In genomic region chr5:171906703-171907590, GRCh38 we compare ENCODE assay signal across 9 cellular contexts.
A peak's percentile ranks its signal among the peaks of the same experiment; 100 is the strongest.
DNase-seq lines count a peak whose midpoint lies in the region; ATAC-seq lines count a peak whose summit lies in the region.
"Had no signal": no experiment of that assay in that cellular context is flagged by ENCODE, and none has a peak within 500 bp of the region (broad histone marks: within the 10 kb centered on the region; RNA-seq: fewer than 3 reads in every experiment).

No MANE protein-coding gene starts in this region.

- no peaks in the 10 kb centered on the region for H3K27me3 Mint-ChIP-seq in activated CD4-positive, alpha-beta memory T cell treated with anti-CD3 and anti-CD28 coated beads for 36 hours
- H3K27me3 Mint-ChIP-seq in activated CD4-positive, alpha-beta memory T cell treated with anti-CD3 and anti-CD28 coated beads, Interleukin-2, amount 10 ng/mL, durations not matched to agents 7 days and 5 days: no peaks in the 10 kb centered on the region
- H3K27me3 Mint-ChIP-seq in activated naive CD8-positive, alpha-beta T cell treated with anti-CD3 and anti-CD28 coated beads for 36 hours: no peaks in the 10 kb centered on the region
- H3K27me3 Mint-ChIP-seq: CD4-positive, alpha-beta T cell had no signal

- intact Hi-C loops in activated CD4-positive, alpha-beta memory T cell treated with anti-CD3 and anti-CD28 coated beads for 36 hours (cut with micrococcal nuclease): loop anchor here (1.0 to 5.0 kb wide), 15 partner anchors 10 to 489 kb away; partner anchors contain the start of genes FBXW11 and STK10

- H3K36me3 Mint-ChIP-seq in activated CD4-positive, alpha-beta memory T cell treated with anti-CD3 and anti-CD28 coated beads for 36 hours: peaks cover 4% of the 10 kb centered on the region
- peaks cover 8% of the 10 kb centered on the region for H3K36me3 Mint-ChIP-seq in activated CD4-positive, alpha-beta memory T cell treated with anti-CD3 and anti-CD28 coated beads, Interleukin-2, amount 10 ng/mL, durations not matched to agents 7 days and 5 days (ENCODE audit: low read depth)
- H3K36me3 Mint-ChIP-seq in activated naive CD8-positive, alpha-beta T cell treated with anti-CD3 and anti-CD28 coated beads for 36 hours: peaks cover 23% of the 10 kb centered on the region

- no peak for DNase-seq in activated CD4-positive, alpha-beta memory T cell treated with anti-CD3 and anti-CD28 coated beads for 36 hours
- no peak for DNase-seq in activated CD4-positive, alpha-beta memory T cell treated with anti-CD3 and anti-CD28 coated beads, Interleukin-2, amount 10 ng/mL, durations not matched to agents 7 days and 5 days
- DNase-seq in activated naive CD8-positive, alpha-beta T cell treated with anti-CD3 and anti-CD28 coated beads for 36 hours: no peak
- DNase-seq in UCSD-AML1 (lab: John Stamatoyannopoulos, UW; ENCODE audit: unreplicated experiment) (no peak), HK-2 (ENCODE audit: unreplicated experiment) (no peak)

- H3K27ac Mint-ChIP-seq in activated CD4-positive, alpha-beta memory T cell treated with anti-CD3 and anti-CD28 coated beads for 36 hours: peak overlapping the region; percentile 74
- H3K27ac Mint-ChIP-seq in activated CD4-positive, alpha-beta memory T cell treated with anti-CD3 and anti-CD28 coated beads, Interleukin-2, amount 10 ng/mL, durations not matched to agents 7 days and 5 days: no peak overlapping the region
- peak overlapping the region; percentile 92 for H3K27ac Mint-ChIP-seq in activated naive CD8-positive, alpha-beta T cell treated with anti-CD3 and anti-CD28 coated beads for 36 hours

- no peaks in the 10 kb centered on the region for H3K9me3 Mint-ChIP-seq in activated CD4-positive, alpha-beta memory T cell treated with anti-CD3 and anti-CD28 coated beads for 36 hours
- no peaks in the 10 kb centered on the region for H3K9me3 Mint-ChIP-seq in activated CD4-positive, alpha-beta memory T cell treated with anti-CD3 and anti-CD28 coated beads, Interleukin-2, amount 10 ng/mL, durations not matched to agents 7 days and 5 days
- peaks cover 2% of the 10 kb centered on the region for H3K9me3 Mint-ChIP-seq in activated naive CD8-positive, alpha-beta T cell treated with anti-CD3 and anti-CD28 coated beads for 36 hours
- H3K9me3 Mint-ChIP-seq: CD4-positive, alpha-beta T cell had no signal

- peaks cover 55% of the 10 kb centered on the region for H3K4me1 Mint-ChIP-seq in activated CD4-positive, alpha-beta memory T cell treated with anti-CD3 and anti-CD28 coated beads for 36 hours (ENCODE audit: low read depth)
- peaks cover 40% of the 10 kb centered on the region for H3K4me1 Mint-ChIP-seq in activated CD4-positive, alpha-beta memory T cell treated with anti-CD3 and anti-CD28 coated beads, Interleukin-2, amount 10 ng/mL, durations not matched to agents 7 days and 5 days
- H3K4me1 Mint-ChIP-seq in activated naive CD8-positive, alpha-beta T cell treated with anti-CD3 and anti-CD28 coated beads for 36 hours: peaks cover 54% of the 10 kb centered on the region

- peak overlapping the region; percentile 38 for H3K4me3 Mint-ChIP-seq in activated CD4-positive, alpha-beta memory T cell treated with anti-CD3 and anti-CD28 coated beads for 36 hours
- no peak overlapping the region for H3K4me3 Mint-ChIP-seq in activated CD4-positive, alpha-beta memory T cell treated with anti-CD3 and anti-CD28 coated beads, Interleukin-2, amount 10 ng/mL, durations not matched to agents 7 days and 5 days
- H3K4me3 Mint-ChIP-seq in activated naive CD8-positive, alpha-beta T cell treated with anti-CD3 and anti-CD28 coated beads for 36 hours: peak overlapping the region; percentile 6

- ATAC-seq in GM18498 (IDR thresholded peaks at IDR 0.05; ENCODE audit: unreplicated experiment) (peak; percentile 47), HG02870 (IDR thresholded peaks at IDR 0.05; ENCODE audit: unreplicated experiment) (peak; percentile 68), GM21737 (IDR thresholded peaks at IDR 0.05; ENCODE audit: unreplicated experiment) (no peak)

- CTCF ChIA-PET in activated CD4-positive, alpha-beta memory T cell treated with anti-CD3 and anti-CD28 coated beads for 36 hours (lab: Charles Lee): interaction anchor here (0.8 to 4.2 kb wide), 13 partner anchors 13 to 488 kb away, joined by 3 to 25 read pairs (median 6); partner anchors contain the start of genes FBXW11, FGF18 and STK10
- CTCF ChIA-PET in activated CD4-positive, alpha-beta memory T cell treated with anti-CD3 and anti-CD28 coated beads, Interleukin-2, amount 10 ng/mL, durations not matched to agents 7 days and 5 days (lab: Charles Lee): interaction anchor here (0.8 to 2.4 kb wide), 7 partner anchors 8 to 488 kb away, joined by 3 to 18 read pairs (median 4); partner anchors contain the start of genes FBXW11 and FGF18

- POLR2A ChIA-PET in activated CD4-positive, alpha-beta memory T cell treated with anti-CD3 and anti-CD28 coated beads for 36 hours (lab: Charles Lee): interaction anchor here (0.8 to 1.8 kb wide), 8 partner anchors 25 to 488 kb away, joined by 3 to 10 read pairs (median 3); no protein-coding TSS in a partner anchor
- POLR2A ChIA-PET in activated CD4-positive, alpha-beta memory T cell treated with anti-CD3 and anti-CD28 coated beads, Interleukin-2, amount 10 ng/mL, durations not matched to agents 7 days and 5 days (lab: Charles Lee): interaction anchor here (1.0 kb wide), 1 partner anchor 98 kb away, joined by 3 read pairs; no protein-coding TSS in a partner anchor
